ENCODE assay signal across 18 cellular contexts in the genomic region with DNA sequence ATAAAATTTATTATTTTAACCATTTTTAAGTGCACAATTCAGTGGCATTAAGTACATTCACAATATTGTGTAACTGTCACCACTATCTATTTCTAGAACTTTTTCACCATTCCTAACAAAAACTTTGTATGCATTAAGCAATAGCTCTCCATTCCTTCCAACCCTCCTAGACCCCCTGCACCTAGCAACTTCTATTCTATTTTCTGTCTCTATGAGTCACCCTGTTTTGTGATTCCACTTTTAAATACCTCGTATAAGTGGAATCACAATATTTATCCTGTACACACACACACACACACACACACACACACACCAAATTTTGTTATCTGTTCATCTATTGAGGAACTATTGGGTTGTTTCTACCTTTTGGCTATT.
DNase-seq lines count a peak whose midpoint lies in the region; ATAC-seq, FAIRE-seq and TF ChIP-seq lines count a peak whose summit lies in the region.
"Had no signal": no experiment of that assay in that cellular context is flagged by ENCODE, and none has a peak within 500 bp of the region (broad histone marks: within the 10 kb centered on the region; RNA-seq: fewer than 3 reads in every experiment).

No MANE protein-coding gene starts in this region.

- H3K4me2 ChIP-seq in HepG2 (ENCODE audit: low read depth, low read length) = no peak overlapping the region

- H3K27ac Mint-ChIP-seq in activated T-cell treated with anti-CD3 and anti-CD28 coated beads, Interleukin-2, amount 50 U/mL, for 72 hours = peak overlapping the region; percentile 95
- H3K27ac Mint-ChIP-seq in T-helper 17 cell = peak overlapping the region; percentile 98

- CTCF ChIA-PET in HEK293T (lab: Yijun Ruan, JAX) (no interaction called here), HepG2 (lab: Yijun Ruan, JAX; ENCODE audit: low intra/inter-chr PET ratio, low total read pairs) (no interaction called here)

- peak overlapping the region; percentile 83 to 88 for H3K4me3 Mint-ChIP-seq in activated T-cell treated with anti-CD3 and anti-CD28 coated beads, Interleukin-2, amount 50 U/mL, for 72 hours
- H3K4me3 Mint-ChIP-seq in T-helper 17 cell = no peak overlapping the region

- intact Hi-C loops in HepG2 (cut with micrococcal nuclease; ENCODE audit: unreplicated experiment) = no loop called here

- H3K9me3 ChIP-seq in T-helper 17 cell (ENCODE audit: control insufficient read depth, low read length, poor library complexity, severe bottlenecking) (no peaks in the 10 kb centered on the region), thoracic aorta (no peaks in the 10 kb centered on the region), HepG2 (ENCODE audit: low read length) (no peaks in the 10 kb centered on the region)
- H3K9me3 ChIP-seq: left ventricle myocardium inferior, thyroid gland had no signal

- TF ChIP-seq POLR2A in HepG2 (IDR thresholded peaks at IDR 0.05; ENCODE audit: insufficient read depth in 1 of 2, low read depth in 2 of 2, low read length in 2 of 2) = no peak

- peak overlapping the region; percentile 29 to 77 for H3K27ac ChIP-seq in thoracic aorta
- H3K27ac ChIP-seq in HepG2 (ENCODE audit: extremely low read length, insufficient read depth, low read length) = no peak overlapping the region
- H3K27ac ChIP-seq: left ventricle myocardium inferior, thyroid gland had no signal

- H4K20me1 ChIP-seq in HepG2 (ENCODE audit: insufficient read depth, low read length) = no peaks in the 10 kb centered on the region

- no peak overlapping the region for H3K9ac ChIP-seq in HepG2 (ENCODE audit: insufficient read depth, low read depth, low read length)

- no TSS peak for BruUV-seq in HepG2 (replicated peaks; lab: Mats Ljungman, UMichigan)

- TF ChIP-seq CTCF in fibroblast of mammary gland (conservative IDR thresholded peaks at IDR 0.05; ENCODE audit: control insufficient read depth, insufficient read depth, low read depth, low read length) (no peak), thoracic aorta (IDR thresholded peaks at IDR 0.05) (no peak), HepG2 (CRISPR knock-in tag; IDR thresholded peaks at IDR 0.05) (no peak)

- no peak for FAIRE-seq in HepG2 (lab: Jason Lieb, UNC)
- FAIRE-seq: bronchial epithelial cell, D721Med had no signal

- POLR2A ChIA-PET in HEK293T (lab: Yijun Ruan, JAX) (no interaction called here), HepG2 (lab: Yijun Ruan, JAX) (no interaction called here)

- H3K4me1 Mint-ChIP-seq in activated T-cell treated with anti-CD3 and anti-CD28 coated beads, Interleukin-2, amount 50 U/mL, for 72 hours (ENCODE audit: low read depth) = peaks cover 98% of the 10 kb centered on the region
- peaks cover 44% of the 10 kb centered on the region for H3K4me1 Mint-ChIP-seq in T-helper 17 cell

- ATAC-seq in activated T-cell treated with anti-CD3 and anti-CD28 coated beads, Interleukin-2, amount 50 U/mL, for 72 hours (replicated peaks in 1 of 2) = no peak
- ATAC-seq in T-helper 17 cell (no peak), thoracic aorta (ENCODE audit: insufficient number of reproducible peaks, low FRiP score, low read depth) (no peak), HepG2 (no peak)

- H3K9me3 Mint-ChIP-seq in activated T-cell treated with anti-CD3 and anti-CD28 coated beads, Interleukin-2, amount 50 U/mL, for 72 hours = peaks cover 0 to 3% of the 10 kb centered on the region in 2 donors

- no peak for DNase-seq in activated T-cell treated with anti-CD3 and anti-CD28 coated beads, Interleukin-2, amount 50 U/mL, for 72 hours
- DNase-seq in activated T-cell treated with anti-CD3 and anti-CD28 coated beads, Interleukin-2, amount 50 U/mL, for 48 hours = no peak
- DNase-seq in T-helper 17 cell (no peak), fibroblast of mammary gland (ENCODE audit: low read depth) (peak; percentile 43), thoracic aorta (ENCODE audit: low spot score) (no peak), NCI-H1417 (lab: John Stamatoyannopoulos, UW) (no peak), HEK293T (ENCODE audit: extremely low spot score) (no peak), HepG2 (ENCODE audit: low spot score) (no peak)
- DNase-seq: activated CD4-positive, alpha-beta T cell treated with anti-CD3 and anti-CD28 coated beads for 4 hours; activated effector memory CD4-positive, alpha-beta T cell treated with anti-CD3 and anti-CD28 coated beads, Interleukin-2, amount 50 U/mL, for 16 hours; effector memory CD4-positive, alpha-beta T cell; foreskin fibroblast; left ventricle myocardium inferior; NCI-H774; stimulated activated CD4-positive, alpha-beta T cell treated with anti-CD3 and anti-CD28 coated beads, Interleukin-2, amount 100 ng/mL, for 24 hours; thyroid gland had no signal

- H3K36me3 Mint-ChIP-seq in activated T-cell treated with anti-CD3 and anti-CD28 coated beads, Interleukin-2, amount 50 U/mL, for 72 hours (ENCODE audit: insufficient read depth in 2 of 2) = peaks cover 13 to 35% of the 10 kb centered on the region in 2 donors
- peaks cover 4% of the 10 kb centered on the region for H3K36me3 Mint-ChIP-seq in T-helper 17 cell (ENCODE audit: low read depth)

- no peak for TF ChIP-seq RAD21 in HepG2 (CRISPR knock-in tag; IDR thresholded peaks at IDR 0.05)

- H3K27me3 ChIP-seq in thoracic aorta (replicated peaks; ENCODE audit: insufficient read depth) = no peaks in the 10 kb centered on the region
- H3K27me3 ChIP-seq in HepG2 (ENCODE audit: control insufficient read depth in 1 of 2, insufficient read depth in 2 of 2, low read length in 2 of 2) = no peaks in the 10 kb centered on the region
- H3K27me3 ChIP-seq: thyroid gland had no signal

- H3K79me2 ChIP-seq in HepG2 (ENCODE audit: insufficient read depth, low read length) = no peaks in the 10 kb centered on the region

- no peaks in the 10 kb centered on the region for H3K36me3 ChIP-seq in thoracic aorta
- peaks cover 0 to 2% of the 10 kb centered on the region in 2 experiments; a peak in 2 of 5 replicates for H3K36me3 ChIP-seq in HepG2 (replicated peaks in 1 of 2; ENCODE audit: control insufficient read depth in 1 of 2, insufficient read depth in 2 of 2, low read length in 2 of 2)
- H3K36me3 ChIP-seq: left ventricle myocardium inferior, thyroid gland had no signal

- H3K27me3 Mint-ChIP-seq in activated T-cell treated with anti-CD3 and anti-CD28 coated beads, Interleukin-2, amount 50 U/mL, for 72 hours (ENCODE audit: low read depth) = no peaks in the 10 kb centered on the region
- no peaks in the 10 kb centered on the region for H3K27me3 Mint-ChIP-seq in T-helper 17 cell

- WGBS in HepG2 (ENCODE audit: low lambda C conversion rate) = 87% methylated on average over 1 of the region's 1 CpG

- peaks cover 31 to 64% of the 10 kb centered on the region in 2 donors for H3K4me1 ChIP-seq in thoracic aorta (ENCODE audit: control insufficient read depth in 1 of 2, low read depth in 2 of 2)
- H3K4me1 ChIP-seq in HepG2 (ENCODE audit: insufficient read depth, low read length) = peaks cover 27% of the 10 kb centered on the region

- TF ChIP-seq EP300 in HepG2 (IDR thresholded peaks at IDR 0.05; ENCODE audit: low read depth in 2 of 2, low read length in 2 of 2) (no peak), HepG2 (CRISPR knock-in tag; IDR thresholded peaks at IDR 0.05; ENCODE audit: borderline replicate concordance) (no peak)

- no peak overlapping the region for H2AFZ ChIP-seq in HepG2 (ENCODE audit: low read length)

- H3K4me3 ChIP-seq in fibroblast of mammary gland (ENCODE audit: control insufficient read depth, low read depth, low read length) = no peak overlapping the region
- H3K4me3 ChIP-seq in thoracic aorta = no peak overlapping the region
- no peak overlapping the region for H3K4me3 ChIP-seq in HepG2 (replicated peaks in 1 of 3; ENCODE audit: insufficient read depth in 1 of 3, low read depth in 2 of 3, low read length in 3 of 3)
- H3K4me3 ChIP-seq: left ventricle myocardium inferior, thyroid gland had no signal

- in situ Hi-C loops in HepG2 (cut with HindIII; ENCODE audit: extremely low pct_ligation_motif_present, low pct_unique_long_range_greater_than_20kb) = no loop called here

TF ChIP-seq in HEK293T, 16 proteins besides CTCF, POLR2A, EP300 and RAD21 (continues in another document):
- TF ChIP-seq FOXM1 (IDR thresholded peaks at IDR 0.05; ENCODE audit: borderline replicate concordance) = no peak
- TF ChIP-seq FOXA1 (IDR thresholded peaks at IDR 0.05) = no peak
- no peak for TF ChIP-seq FOXK2 (IDR thresholded peaks at IDR 0.05)
- no peak for TF ChIP-seq L3MBTL2 (conservative IDR thresholded peaks at IDR 0.05)
- TF ChIP-seq HDGF (IDR thresholded peaks at IDR 0.05; ENCODE audit: borderline replicate concordance) = no peak
- no peak for TF ChIP-seq BHLHE40 (IDR thresholded peaks at IDR 0.05; ENCODE audit: borderline replicate concordance)
- no peak for TF ChIP-seq TARDBP (IDR thresholded peaks at IDR 0.05)
- no peak for TF ChIP-seq SP1 (IDR thresholded peaks at IDR 0.05)
- no peak for TF ChIP-seq ARNT (IDR thresholded peaks at IDR 0.05)
- no peak for TF ChIP-seq ZNF384 (IDR thresholded peaks at IDR 0.05)
- no peak for TF ChIP-seq NFRKB (IDR thresholded peaks at IDR 0.05)
- TF ChIP-seq ELF4 (IDR thresholded peaks at IDR 0.05) = no peak

TF ChIP-seq in HepG2, 621 proteins besides CTCF, POLR2A, EP300 and RAD21 (continues in another document):
- no peak for TF ChIP-seq ZNF510 (CRISPR knock-in tag; IDR thresholded peaks at IDR 0.05; ENCODE audit: low read depth)
- TF ChIP-seq PRPF4 (IDR thresholded peaks at IDR 0.05; ENCODE audit: low read depth, low read length, poor library complexity, severe bottlenecking) = no peak
- no peak for TF ChIP-seq SMARCC2 (IDR thresholded peaks at IDR 0.05)
- no peak for TF ChIP-seq ZMAT3 (CRISPR knock-in tag; conservative IDR thresholded peaks at IDR 0.05)
- no peak for TF ChIP-seq FOXO1 (CRISPR knock-in tag; IDR thresholded peaks at IDR 0.05)
- TF ChIP-seq ZNF431 (CRISPR knock-in tag; IDR thresholded peaks at IDR 0.05; ENCODE audit: borderline replicate concordance, low read depth) = no peak
- TF ChIP-seq ELF1 (CRISPR knock-in tag; IDR thresholded peaks at IDR 0.05) = no peak
- TF ChIP-seq ZNF879 (CRISPR knock-in tag; IDR thresholded peaks at IDR 0.05) = no peak
- TF ChIP-seq ZNF605 (CRISPR knock-in tag; IDR thresholded peaks at IDR 0.05) = no peak
- TF ChIP-seq ZSCAN20 (CRISPR knock-in tag; IDR thresholded peaks at IDR 0.05; ENCODE audit: borderline replicate concordance) = no peak
- no peak for TF ChIP-seq ZFP90 (CRISPR knock-in tag; IDR thresholded peaks at IDR 0.05; ENCODE audit: borderline replicate concordance)
